Comparison of ENCODE assay signal across 18 cellular contexts in genomic region chr13:47117268-47117667, GRCh38.
A peak's percentile ranks its signal among the peaks of the same experiment; 100 is the strongest.
DNase-seq lines count a peak whose midpoint lies in the region; TF ChIP-seq lines count a peak whose summit lies in the region.
"Had no signal": no experiment of that assay in that cellular context is flagged by ENCODE, and none has a peak within 500 bp of the region (broad histone marks: within the 10 kb centered on the region; RNA-seq: fewer than 3 reads in every experiment).

No MANE protein-coding gene starts in this region.

- H3K27ac ChIP-seq in esophagus squamous epithelium: no peak overlapping the region
- no peak overlapping the region for H3K27ac ChIP-seq in CD8-positive, alpha-beta memory T cell (ENCODE audit: low read depth, low read length)
- H3K27ac ChIP-seq: BLaER1 had no signal

- no peak overlapping the region for H3K27ac Mint-ChIP-seq in activated T-helper 1 cell treated with anti-CD3 and anti-CD28 coated beads, Interleukin-12 subunit alpha, Interleukin-12 subunit beta, Interleukin-2, Interleukin-4 antibody, amounts not matched to agents 30 ng/mL and 10 ng/mL and 1 ng/mL, durations not matched to agents 14 hours and 24 hours and 36 hours
- H3K27ac Mint-ChIP-seq in CD8-positive, alpha-beta memory T cell: no peak overlapping the region
- H3K27ac Mint-ChIP-seq: activated naive CD4-positive, alpha-beta T cell treated with anti-CD3 and anti-CD28 coated beads for 36 hours; stimulated activated memory B cell treated with anti-CD40 and anti-IgM and Interleukin-4, amounts not matched to agents 10 μg/mL and 1 μg/mL and 100 μg/mL, for 72 hours had no signal

- POLR2A ChIA-PET in CD8-positive, alpha-beta memory T cell (lab: Charles Lee): no interaction called here

- DNase-seq in AG08396 (ENCODE audit: low spot score): peak; percentile 39
- DNase-seq in HS-5 (ENCODE audit: low read depth): peak; percentile 23
- DNase-seq in astrocyte of the spinal cord (ENCODE audit: low read depth, low spot score): peak; percentile 85
- peak; percentile 58 for DNase-seq in inferior parietal cortex (ENCODE audit: extremely low spot score)
- no peak for DNase-seq in activated T-helper 1 cell treated with anti-CD3 and anti-CD28 coated beads, Interleukin-12 subunit alpha, Interleukin-12 subunit beta, Interleukin-2, Interleukin-4 antibody, amounts not matched to agents 30 ng/mL and 10 ng/mL and 1 ng/mL, durations not matched to agents 14 hours and 24 hours and 36 hours (ENCODE audit: low spot score)
- DNase-seq in activated CD4-positive, alpha-beta T cell treated with anti-CD3 and anti-CD28 coated beads for 4 hours: no peak
- DNase-seq in esophagus squamous epithelium (lab: John Stamatoyannopoulos, UW): no peak
- no peak for DNase-seq in CD8-positive, alpha-beta memory T cell
- DNase-seq: activated CD8-positive, alpha-beta memory T cell treated with anti-CD3 and anti-CD28 coated beads for 24 hours; activated naive CD4-positive, alpha-beta T cell treated with anti-CD3 and anti-CD28 coated beads for 36 hours; H7; kidney; NCI-H1105 treated with DMSO at 0.1 percent for 48 hours; NCI-H510A treated with DMSO at 0.1 percent for 48 hours; stimulated activated CD4-positive, alpha-beta T cell treated with anti-CD3 and anti-CD28 coated beads, Interleukin-2, amount 100 ng/mL, for 48 hours; T-helper 9 cell had no signal

- H3K36me3 ChIP-seq in esophagus squamous epithelium: no peaks in the 10 kb centered on the region
- no peaks in the 10 kb centered on the region for H3K36me3 ChIP-seq in CD8-positive, alpha-beta memory T cell (ENCODE audit: insufficient read depth, low read length)
- H3K36me3 ChIP-seq: BLaER1 had no signal

- H3K36me3 Mint-ChIP-seq in activated T-helper 1 cell treated with anti-CD3 and anti-CD28 coated beads, Interleukin-12 subunit alpha, Interleukin-12 subunit beta, Interleukin-2, Interleukin-4 antibody, amounts not matched to agents 30 ng/mL and 10 ng/mL and 1 ng/mL, durations not matched to agents 14 hours and 24 hours and 36 hours (ENCODE audit: low read depth): no peaks in the 10 kb centered on the region
- no peaks in the 10 kb centered on the region for H3K36me3 Mint-ChIP-seq in CD8-positive, alpha-beta memory T cell
- H3K36me3 Mint-ChIP-seq: stimulated activated memory B cell treated with anti-CD40 and anti-IgM and Interleukin-4, amounts not matched to agents 10 μg/mL and 1 μg/mL and 100 μg/mL, for 72 hours had no signal

- TF ChIP-seq CTCF in astrocyte of the spinal cord (IDR thresholded peaks at IDR 0.05; ENCODE audit: low read depth, low read length): no peak
- TF ChIP-seq CTCF in esophagus squamous epithelium (IDR thresholded peaks at IDR 0.05): no peak

- no peaks in the 10 kb centered on the region for H3K9me3 ChIP-seq in esophagus squamous epithelium
- no peaks in the 10 kb centered on the region for H3K9me3 ChIP-seq in CD8-positive, alpha-beta memory T cell (ENCODE audit: low read length)
- H3K9me3 ChIP-seq: BLaER1 had no signal

- no peak overlapping the region for H3K4me3 Mint-ChIP-seq in activated T-helper 1 cell treated with anti-CD3 and anti-CD28 coated beads, Interleukin-12 subunit alpha, Interleukin-12 subunit beta, Interleukin-2, Interleukin-4 antibody, amounts not matched to agents 30 ng/mL and 10 ng/mL and 1 ng/mL, durations not matched to agents 14 hours and 24 hours and 36 hours
- H3K4me3 Mint-ChIP-seq in CD8-positive, alpha-beta memory T cell: no peak overlapping the region
- H3K4me3 Mint-ChIP-seq: activated naive CD4-positive, alpha-beta T cell treated with anti-CD3 and anti-CD28 coated beads for 36 hours; stimulated activated memory B cell treated with anti-CD40 and anti-IgM and Interleukin-4, amounts not matched to agents 10 μg/mL and 1 μg/mL and 100 μg/mL, for 72 hours had no signal

- no peak for TF ChIP-seq POLR2A in esophagus squamous epithelium (IDR thresholded peaks at IDR 0.05)

- CTCF ChIA-PET in CD8-positive, alpha-beta memory T cell (lab: Charles Lee): no interaction called here

- peaks cover 16% of the 10 kb centered on the region for H3K4me1 Mint-ChIP-seq in activated T-helper 1 cell treated with anti-CD3 and anti-CD28 coated beads, Interleukin-12 subunit alpha, Interleukin-12 subunit beta, Interleukin-2, Interleukin-4 antibody, amounts not matched to agents 30 ng/mL and 10 ng/mL and 1 ng/mL, durations not matched to agents 14 hours and 24 hours and 36 hours (ENCODE audit: low read depth)
- H3K4me1 Mint-ChIP-seq in CD8-positive, alpha-beta memory T cell: no peaks in the 10 kb centered on the region
- H3K4me1 Mint-ChIP-seq: stimulated activated memory B cell treated with anti-CD40 and anti-IgM and Interleukin-4, amounts not matched to agents 10 μg/mL and 1 μg/mL and 100 μg/mL, for 72 hours had no signal

- peaks cover 0 to 22% (median 0%) of the 10 kb centered on the region in 4 donors for H3K27me3 ChIP-seq in esophagus squamous epithelium
- no peaks in the 10 kb centered on the region for H3K27me3 ChIP-seq in CD8-positive, alpha-beta memory T cell (ENCODE audit: insufficient read depth, low read length, poor library complexity, severe bottlenecking)
- H3K27me3 ChIP-seq: BLaER1 had no signal

- no peaks in the 10 kb centered on the region for H3K4me1 ChIP-seq in esophagus squamous epithelium
- H3K4me1 ChIP-seq in CD8-positive, alpha-beta memory T cell (ENCODE audit: insufficient read depth, low read length): no peaks in the 10 kb centered on the region

- no peak overlapping the region for H3K4me3 ChIP-seq in astrocyte of the spinal cord (ENCODE audit: low read depth, low read length)
- no peak overlapping the region for H3K4me3 ChIP-seq in esophagus squamous epithelium
- H3K4me3 ChIP-seq in CD8-positive, alpha-beta memory T cell (ENCODE audit: low read length): no peak overlapping the region
- H3K4me3 ChIP-seq: BLaER1 had no signal

- in situ Hi-C loops in astrocyte of the spinal cord (cut with HindIII; ENCODE audit: low sequenced_read_pairs): no loop called here

- WGBS in esophagus squamous epithelium, 2 donors: 73 to 81% methylated on average over 3 of the region's 3 CpGs

- H3K9me3 Mint-ChIP-seq in activated T-helper 1 cell treated with anti-CD3 and anti-CD28 coated beads, Interleukin-12 subunit alpha, Interleukin-12 subunit beta, Interleukin-2, Interleukin-4 antibody, amounts not matched to agents 30 ng/mL and 10 ng/mL and 1 ng/mL, durations not matched to agents 14 hours and 24 hours and 36 hours: no peaks in the 10 kb centered on the region
- peaks cover 0 to 4% (median 0%) of the 10 kb centered on the region in 5 donors for H3K9me3 Mint-ChIP-seq in CD8-positive, alpha-beta memory T cell
- H3K9me3 Mint-ChIP-seq: activated naive CD4-positive, alpha-beta T cell treated with anti-CD3 and anti-CD28 coated beads for 36 hours; stimulated activated memory B cell treated with anti-CD40 and anti-IgM and Interleukin-4, amounts not matched to agents 10 μg/mL and 1 μg/mL and 100 μg/mL, for 72 hours had no signal

- intact Hi-C loops in activated T-helper 1 cell treated with anti-CD3 and anti-CD28 coated beads, Interleukin-12 subunit alpha, Interleukin-12 subunit beta, Interleukin-2, Interleukin-4 antibody, amounts not matched to agents 30 ng/mL and 10 ng/mL and 1 ng/mL, durations not matched to agents 14 hours and 24 hours and 36 hours (cut with micrococcal nuclease): no loop called here
- intact Hi-C loops in esophagus squamous epithelium (cut with DNase I): no loop called here

- peaks cover under 1% of the 10 kb centered on the region for H3K27me3 Mint-ChIP-seq in activated T-helper 1 cell treated with anti-CD3 and anti-CD28 coated beads, Interleukin-12 subunit alpha, Interleukin-12 subunit beta, Interleukin-2, Interleukin-4 antibody, amounts not matched to agents 30 ng/mL and 10 ng/mL and 1 ng/mL, durations not matched to agents 14 hours and 24 hours and 36 hours (ENCODE audit: insufficient read depth)
- H3K27me3 Mint-ChIP-seq in CD8-positive, alpha-beta memory T cell: peaks cover 0 to 4% of the 10 kb centered on the region in 2 donors
- H3K27me3 Mint-ChIP-seq: stimulated activated memory B cell treated with anti-CD40 and anti-IgM and Interleukin-4, amounts not matched to agents 10 μg/mL and 1 μg/mL and 100 μg/mL, for 72 hours had no signal

Comparison
In these comparisons a context has a peak if more than half of its experiments do, and no peak if none do; other contexts are left out.
1. DNase-seq: peak in AG08396 (single experiment), HS-5 (single experiment), astrocyte of the spinal cord (single experiment) and inferior parietal cortex (single experiment); none in activated T-helper 1 cell treated with anti-CD3 and anti-CD28 coated beads, Interleukin-12 subunit alpha, Interleukin-12 subunit beta, Interleukin-2, Interleukin-4 antibody, amounts not matched to agents 30 ng/mL and 10 ng/mL and 1 ng/mL, durations not matched to agents 14 hours and 24 hours and 36 hours (single experiment), activated CD4-positive, alpha-beta T cell treated with anti-CD3 and anti-CD28 coated beads for 4 hours (0 of 2), esophagus squamous epithelium (single experiment) and CD8-positive, alpha-beta memory T cell (0 of 5).